Comparison of ENCODE assay signal across 8 cellular contexts in the genomic region with DNA sequence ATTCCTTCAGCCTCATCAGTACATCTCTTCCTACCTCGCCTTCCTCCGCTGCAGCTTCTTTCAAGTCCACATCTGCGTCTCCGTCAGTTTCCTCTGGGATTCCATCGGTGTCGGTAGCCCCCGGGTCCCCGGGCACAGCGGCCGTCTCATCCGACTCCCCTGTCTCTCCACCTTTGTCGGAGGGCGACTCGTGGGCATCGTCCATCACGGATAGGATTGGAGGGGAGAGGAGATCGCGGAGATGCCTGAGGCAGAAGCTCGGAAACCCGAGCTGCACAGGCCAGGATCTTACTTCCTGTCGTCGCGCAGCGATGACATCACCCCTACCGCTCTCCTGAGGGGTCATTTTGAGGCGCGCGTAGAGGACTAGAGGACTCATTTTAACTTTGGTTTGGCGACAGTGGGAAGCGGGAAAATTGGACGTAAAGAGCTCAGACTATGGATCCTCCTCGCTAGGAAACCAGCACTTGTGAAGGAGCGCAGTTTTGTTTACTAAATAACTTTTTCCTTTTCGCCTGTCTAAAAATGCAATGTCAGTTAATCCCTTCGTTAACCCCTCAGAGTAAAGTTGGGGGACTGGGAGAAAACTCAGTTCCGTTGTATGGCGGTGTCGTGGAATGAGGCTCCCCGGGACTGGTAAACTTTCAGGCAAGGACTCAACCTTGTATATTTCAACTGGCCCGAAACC. TPM values are rescaled to one million over a fixed set of nuclear protein-coding genes. Genes with fewer than 3 reads are reported as not detected.
DNase-seq lines count a peak whose midpoint lies in the region; ATAC-seq and TF ChIP-seq lines count a peak whose summit lies in the region.

A gene with protein sequence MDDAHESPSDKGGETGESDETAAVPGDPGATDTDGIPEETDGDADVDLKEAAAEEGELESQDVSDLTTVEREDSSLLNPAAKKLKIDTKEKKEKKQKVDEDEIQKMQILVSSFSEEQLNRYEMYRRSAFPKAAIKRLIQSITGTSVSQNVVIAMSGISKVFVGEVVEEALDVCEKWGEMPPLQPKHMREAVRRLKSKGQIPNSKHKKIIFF (minus strand): TSS at position 290 of the 688 bp plus-strand sequence. CDS start 85 bp downstream, at position 205.

- H3K9me3 ChIP-seq in spleen = peaks cover 0 to 3% (median 0%) of the 10 kb centered on the region in 8 donors

- peak within 1 kb of the TSS; percentile 100 for H3K4me3 Mint-ChIP-seq in central memory CD8-positive, alpha-beta T cell

- TF ChIP-seq POLR2A in spleen (IDR thresholded peaks at IDR 0.05) = peak; percentile 39 to 85 (median 78)

- no peaks in the 10 kb centered on the region for H3K27me3 ChIP-seq in spleen (replicated peaks in 1 of 7)

- peak within 1 kb of the TSS; percentile 66 to 94 (median 92) for H3K27ac ChIP-seq in spleen

- peak within 1 kb of the TSS; percentile 75 to 96 (median 84) for H3K4me3 ChIP-seq in spleen

- DNase-seq in AG08396 (ENCODE audit: low spot score) = peak; percentile 91
- DNase-seq in NCI-H460 (ENCODE audit: extremely low read depth, low read depth) = peak; percentile 85
- DNase-seq in central memory CD8-positive, alpha-beta T cell (ENCODE audit: low spot score in 2 of 2) = peak; percentile 77 to 84
- DNase-seq in inferior parietal cortex (ENCODE audit: extremely low spot score) = peak; percentile 98
- peak; percentile 97 for DNase-seq in spleen

- TF ChIP-seq CTCF in spleen (IDR thresholded peaks at IDR 0.05 in 8 of 11, conservative IDR thresholded peaks at IDR 0.05 in 3 of 11) = peak in 1 of 11 experiments; percentile 14

- peaks cover 0 to 31% (median 13%) of the 10 kb centered on the region in 6 donors for H3K36me3 ChIP-seq in spleen

- H3K36me3 Mint-ChIP-seq in central memory CD8-positive, alpha-beta T cell (ENCODE audit: insufficient read depth) = peaks cover 42% of the 10 kb centered on the region

- H3K27me3 Mint-ChIP-seq in central memory CD8-positive, alpha-beta T cell = no peaks in the 10 kb centered on the region

- intact Hi-C loops in spleen (cut with DNase I; ENCODE audit: low total_unique reads) = loop anchor here (10.0 kb wide), 1 partner anchor 133 kb away; the partner anchor contains the start of gene SNRPC

- 0 to 1% (median 1%) methylated on average over 39 to 40 of the region's 40 CpGs for WGBS in spleen, 5 donors

- peak within 1 kb of the TSS; percentile 100 for H3K27ac Mint-ChIP-seq in central memory CD8-positive, alpha-beta T cell (ENCODE audit: low read depth)

- peaks cover 57% of the 10 kb centered on the region for H3K4me1 Mint-ChIP-seq in central memory CD8-positive, alpha-beta T cell

- H3K9me3 Mint-ChIP-seq in central memory CD8-positive, alpha-beta T cell = no peaks in the 10 kb centered on the region

- peaks cover 18 to 72% (median 59%) of the 10 kb centered on the region in 6 donors for H3K4me1 ChIP-seq in spleen

- ATAC-seq in GM19043 (IDR thresholded peaks at IDR 0.05; ENCODE audit: low read depth, unreplicated experiment) = peak; percentile 79
- ATAC-seq in HG03378 (IDR thresholded peaks at IDR 0.05; ENCODE audit: unreplicated experiment) = peak; percentile 73
- ATAC-seq in activated CD4-positive, CD25-positive, alpha-beta regulatory T cell treated with anti-CD3 and anti-CD28 coated beads, Interleukin-2, amount 50 U/mL, for 24 hours = peak; percentile 78 to 85
- peak; percentile 76 for ATAC-seq in central memory CD8-positive, alpha-beta T cell (replicated peaks; ENCODE audit: extremely low read depth, poor library complexity, severe bottlenecking)

RNA-seq across cellular contexts. Expression of the gene that starts here (rescaled TPM):
- 24.5 and 26.4 TPM in 2 replicates for total RNA-seq in NCI-H460 (2014; rRNA removed; shearing (Covaris generic))
- 21.8 and 32.4 TPM in 2 replicates for polyA plus RNA-seq in NCI-H460 (2014; cell fraction: nucleus; rRNA removed)
- 10 to 100 TPM; 19.1 to 27.7 (median 24.9) TPM for total RNA-seq in spleen
- polyA plus RNA-seq in spleen = 10 to 100 TPM; 34.3 to 56.3 (median 41.5) TPM

Comparison
In these comparisons a context has a peak if more than half of its experiments do, and no peak if none do; other contexts are left out.
1. Peak in every context shown above with its lines: DNase-seq, ATAC-seq, H3K4me3 ChIP-seq and H3K27ac ChIP-seq.